Comparison of ENCODE assay signal across 1 cellular context in genomic region chr20:50714426-50714825, GRCh38. TPM values are rescaled to one million over a fixed set of nuclear protein-coding genes. Genes with fewer than 3 reads are reported as not detected.
"Had no signal": no experiment of that assay in that cellular context is flagged by ENCODE, and none has a peak within 500 bp of the region (broad histone marks: within the 10 kb centered on the region; RNA-seq: fewer than 3 reads in every experiment).

No MANE protein-coding gene starts in this region.

RNA-seq across cellular contexts. Expression of gene PARD6B, which starts 17.0 kb away (rescaled TPM):
- total RNA-seq: GM23248 had no signal

RNA-seq across cellular contexts. Expression of gene RIPOR3, which starts 23.1 kb away (rescaled TPM):
- total RNA-seq: GM23248 had no signal
